ENCODE assay signal across 24 cellular contexts in the genomic region with DNA sequence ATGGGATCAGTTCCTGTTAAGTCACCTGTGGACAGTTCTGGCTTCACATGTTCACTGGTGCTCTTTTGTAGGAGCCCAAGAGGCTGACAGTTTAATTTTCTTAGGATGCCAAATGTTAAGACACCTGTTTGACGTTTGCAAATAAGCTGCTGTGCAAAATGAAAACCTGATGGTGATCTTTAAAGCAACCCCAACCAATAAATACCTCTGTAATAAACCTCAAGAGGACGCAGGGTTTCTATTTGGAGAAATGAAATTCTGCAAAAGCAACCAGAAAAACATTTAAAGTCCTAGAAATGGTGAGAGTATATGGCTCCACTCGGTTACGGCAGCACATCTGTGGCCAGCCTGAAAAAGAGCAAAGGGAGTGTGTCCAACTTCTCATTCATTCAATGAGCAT. TPM values are rescaled to one million over a fixed set of nuclear protein-coding genes. Genes with fewer than 3 reads are reported as not detected.
A peak's percentile ranks its signal among the peaks of the same experiment; 100 is the strongest.
DNase-seq lines count a peak whose midpoint lies in the region; ATAC-seq, FAIRE-seq and TF ChIP-seq lines count a peak whose summit lies in the region.
"Had no signal": no experiment of that assay in that cellular context is flagged by ENCODE, and none has a peak within 500 bp of the region (broad histone marks: within the 10 kb centered on the region; RNA-seq: fewer than 3 reads in every experiment).

No MANE protein-coding gene starts in this region.

- H3K4me3 ChIP-seq in DOHH2 (ENCODE audit: low read length) (peak overlapping the region; percentile 17), OCI-LY1 (ENCODE audit: low read depth, low read length, poor library complexity, severe bottlenecking) (no peak overlapping the region)

- H2AFZ ChIP-seq in OCI-LY1 (ENCODE audit: low read length): no peak overlapping the region

- H3K79me2 ChIP-seq in DOHH2 (ENCODE audit: control insufficient read depth, low read length): 0 out of 2 replicates have a peak, but pooled peaks cover 5% of the 10 kb centered on the region
- no peaks in the 10 kb centered on the region for H3K79me2 ChIP-seq in OCI-LY1 (ENCODE audit: insufficient read depth, low read length)

- H3K27ac ChIP-seq in DOHH2 (ENCODE audit: low read depth, low read length) (peak overlapping the region; percentile 40), OCI-LY1 (ENCODE audit: low read depth, low read length, poor library complexity, severe bottlenecking) (peak overlapping the region; percentile 29)
- H3K27ac ChIP-seq: RWPE1 had no signal

- no peak overlapping the region for H3K9ac ChIP-seq in OCI-LY1 (ENCODE audit: low read length)

- H3K4me1 ChIP-seq in DOHH2 (ENCODE audit: control insufficient read depth, low read length) (peaks cover 94% of the 10 kb centered on the region), OCI-LY1 (ENCODE audit: insufficient read depth, low read length, severe bottlenecking) (peaks cover 70% of the 10 kb centered on the region)

- H3K36me3 ChIP-seq in DOHH2 (ENCODE audit: control insufficient read depth, low read length): no peaks in the 10 kb centered on the region
- H3K36me3 ChIP-seq in OCI-LY1 (ENCODE audit: insufficient read depth, low read length): no peaks in the 10 kb centered on the region

- POLR2A ChIA-PET in activated CD8-positive, alpha-beta T cell treated with anti-CD3 and anti-CD28 coated beads, Interleukin-2, amount 10 ng/mL, durations not matched to agents 7 days and 5 days (lab: Charles Lee): no interaction called here

- CTCF ChIA-PET in activated CD8-positive, alpha-beta T cell treated with anti-CD3 and anti-CD28 coated beads, Interleukin-2, amount 10 ng/mL, durations not matched to agents 7 days and 5 days (lab: Charles Lee): interaction anchor here (5.5 kb wide), 1 partner anchor 16 kb away, joined by 29 read pairs; no protein-coding TSS in a partner anchor

- no peaks in the 10 kb centered on the region for H3K36me3 Mint-ChIP-seq in memory B cell
- no peaks in the 10 kb centered on the region for H3K36me3 Mint-ChIP-seq in activated CD8-positive, alpha-beta T cell treated with anti-CD3 and anti-CD28 coated beads, Interleukin-2, amount 10 ng/mL, durations not matched to agents 7 days and 5 days (ENCODE audit: low read depth)
- H3K36me3 Mint-ChIP-seq: CD4-positive, alpha-beta memory T cell had no signal

- H3K9me2 ChIP-seq in DOHH2 (replicated peaks; ENCODE audit: control insufficient read depth, low read length) (no peaks in the 10 kb centered on the region), OCI-LY1 (ENCODE audit: low read depth, low read length) (no peaks in the 10 kb centered on the region)

- H3K27me3 ChIP-seq in DOHH2 (ENCODE audit: control insufficient read depth, low read length) (no peaks in the 10 kb centered on the region), OCI-LY1 (ENCODE audit: insufficient read depth, low read length) (no peaks in the 10 kb centered on the region)

- H4K20me1 ChIP-seq in DOHH2 (ENCODE audit: control insufficient read depth, insufficient read depth, low read depth, low read length) (no peaks in the 10 kb centered on the region), OCI-LY1 (ENCODE audit: insufficient read depth, low read length) (no peaks in the 10 kb centered on the region)

- H3K4me2 ChIP-seq in DOHH2 (ENCODE audit: low read length): peak overlapping the region; percentile 45
- H3K4me2 ChIP-seq in OCI-LY1 (ENCODE audit: low read length): 0 out of 2 replicates have a peak overlapping the region, but pooled peaks have one; percentile 1

- H3K27ac Mint-ChIP-seq in memory B cell: peak overlapping the region; percentile 91
- H3K27ac Mint-ChIP-seq in activated CD8-positive, alpha-beta T cell treated with anti-CD3 and anti-CD28 coated beads, Interleukin-2, amount 10 ng/mL, durations not matched to agents 7 days and 5 days: no peak overlapping the region
- H3K27ac Mint-ChIP-seq: CD4-positive, alpha-beta memory T cell; HFFc6 had no signal

- H3F3A ChIP-seq in DOHH2 (ENCODE audit: control insufficient read depth, insufficient read depth) (peaks cover 46% of the 10 kb centered on the region), OCI-LY1 (ENCODE audit: insufficient read depth, low read length) (peaks cover 7% of the 10 kb centered on the region; the same call in 1 of the 2 replicates)

- no peak for TF ChIP-seq CTCF in DOHH2 (IDR thresholded peaks at IDR 0.05; ENCODE audit: low read depth, low read length, poor library complexity, severe bottlenecking)
- no peak for TF ChIP-seq CTCF in OCI-LY1 (IDR thresholded peaks at IDR 0.05; ENCODE audit: low read length)

- ATAC-seq in memory B cell (ENCODE audit: low read depth) (no peak), GM21526 (IDR thresholded peaks at IDR 0.05; ENCODE audit: low FRiP score, unreplicated experiment) (no peak)
- ATAC-seq in activated CD8-positive, alpha-beta T cell treated with anti-CD3 and anti-CD28 coated beads, Interleukin-2, amount 10 ng/mL, durations not matched to agents 7 days and 5 days: no peak
- ATAC-seq: PC-3 had no signal

- H3K27me3 Mint-ChIP-seq in memory B cell: no peaks in the 10 kb centered on the region
- peaks cover 7% of the 10 kb centered on the region for H3K27me3 Mint-ChIP-seq in activated CD8-positive, alpha-beta T cell treated with anti-CD3 and anti-CD28 coated beads, Interleukin-2, amount 10 ng/mL, durations not matched to agents 7 days and 5 days (ENCODE audit: low read depth)
- H3K27me3 Mint-ChIP-seq: CD4-positive, alpha-beta memory T cell had no signal

- H3K9me3 ChIP-seq in DOHH2 (ENCODE audit: control insufficient read depth, insufficient read depth, low read length): no peaks in the 10 kb centered on the region
- H3K9me3 ChIP-seq in OCI-LY1 (ENCODE audit: low read length): no peaks in the 10 kb centered on the region

- H3K4me1 Mint-ChIP-seq in memory B cell: peaks cover 42% of the 10 kb centered on the region
- peaks cover 21% of the 10 kb centered on the region for H3K4me1 Mint-ChIP-seq in activated CD8-positive, alpha-beta T cell treated with anti-CD3 and anti-CD28 coated beads, Interleukin-2, amount 10 ng/mL, durations not matched to agents 7 days and 5 days (ENCODE audit: low read depth)

- H3K4me3 Mint-ChIP-seq in memory B cell: peak overlapping the region; percentile 18
- H3K4me3 Mint-ChIP-seq in activated CD8-positive, alpha-beta T cell treated with anti-CD3 and anti-CD28 coated beads, Interleukin-2, amount 10 ng/mL, durations not matched to agents 7 days and 5 days: no peak overlapping the region
- H3K4me3 Mint-ChIP-seq: CD4-positive, alpha-beta memory T cell; HFFc6 had no signal

- H3K9me3 Mint-ChIP-seq in memory B cell: no peaks in the 10 kb centered on the region
- H3K9me3 Mint-ChIP-seq in activated CD8-positive, alpha-beta T cell treated with anti-CD3 and anti-CD28 coated beads, Interleukin-2, amount 10 ng/mL, durations not matched to agents 7 days and 5 days (ENCODE audit: insufficient read depth): no peaks in the 10 kb centered on the region
- H3K9me3 Mint-ChIP-seq: CD4-positive, alpha-beta memory T cell; HFFc6 had no signal

- DNase-seq in GM18507 (ENCODE audit: extremely low spot score, insufficient read length, low read depth) (no peak), memory B cell (ENCODE audit: low spot score in 2 of 2) (no peak), T-helper 2 cell (no peak), HK-2 (ENCODE audit: unreplicated experiment) (no peak)
- DNase-seq in activated CD8-positive, alpha-beta T cell treated with anti-CD3 and anti-CD28 coated beads, Interleukin-2, amount 10 ng/mL, durations not matched to agents 7 days and 5 days: no peak
- DNase-seq: CD4-positive, alpha-beta memory T cell; DMS53; H7; HFFc6; Karpas-422; NCI-H1092 treated with DMSO at 0.1 percent for 48 hours; NCI-H2081 treated with DMSO at 0.1 percent for 48 hours; NCI-H748 treated with DMSO at 0.1 percent for 48 hours; PC-3; SIG-M5 had no signal

- peak; percentile 67 for FAIRE-seq in GM18507 (lab: Jason Lieb, UNC)

RNA-seq across cellular contexts. Expression of gene RHEX, which starts 5.7 kb away (rescaled TPM):
- not detected for total RNA-seq in activated CD8-positive, alpha-beta T cell treated with anti-CD3 and anti-CD28 coated beads, Interleukin-2, amount 10 ng/mL, durations not matched to agents 7 days and 5 days
- total RNA-seq: A172; H7; HFFc6; HT-29; MCF 10A; NCI-H460; PC-3; T-helper 1 cell treated with Interleukin-12 subunit alpha and Interleukin-12 subunit beta and Interleukin-4 antibody, amounts not matched to agents 30 ng/mL and 1 ng/mL, for 36 hours had no signal

RNA-seq across cellular contexts. Expression of gene CTSE, which starts 23.6 kb away (rescaled TPM):
- total RNA-seq in activated CD8-positive, alpha-beta T cell treated with anti-CD3 and anti-CD28 coated beads, Interleukin-2, amount 10 ng/mL, durations not matched to agents 7 days and 5 days: not detected
- total RNA-seq: A172; CD4-positive, alpha-beta memory T cell; H7; HFFc6; NCI-H460; T-helper 1 cell treated with Interleukin-12 subunit alpha and Interleukin-12 subunit beta and Interleukin-4 antibody, amounts not matched to agents 30 ng/mL and 1 ng/mL, for 36 hours had no signal

RNA-seq across cellular contexts. Expression of gene RAB7B, which starts 44.1 kb away (rescaled TPM):
- total RNA-seq in activated CD8-positive, alpha-beta T cell treated with anti-CD3 and anti-CD28 coated beads, Interleukin-2, amount 10 ng/mL, durations not matched to agents 7 days and 5 days: not detected
- total RNA-seq: H7; NCI-H460; PC-3; T-helper 1 cell treated with Interleukin-12 subunit alpha and Interleukin-12 subunit beta and Interleukin-4 antibody, amounts not matched to agents 30 ng/mL and 1 ng/mL, for 36 hours had no signal
